18 cellular contexts compared by ENCODE assay signal in the genomic region with DNA sequence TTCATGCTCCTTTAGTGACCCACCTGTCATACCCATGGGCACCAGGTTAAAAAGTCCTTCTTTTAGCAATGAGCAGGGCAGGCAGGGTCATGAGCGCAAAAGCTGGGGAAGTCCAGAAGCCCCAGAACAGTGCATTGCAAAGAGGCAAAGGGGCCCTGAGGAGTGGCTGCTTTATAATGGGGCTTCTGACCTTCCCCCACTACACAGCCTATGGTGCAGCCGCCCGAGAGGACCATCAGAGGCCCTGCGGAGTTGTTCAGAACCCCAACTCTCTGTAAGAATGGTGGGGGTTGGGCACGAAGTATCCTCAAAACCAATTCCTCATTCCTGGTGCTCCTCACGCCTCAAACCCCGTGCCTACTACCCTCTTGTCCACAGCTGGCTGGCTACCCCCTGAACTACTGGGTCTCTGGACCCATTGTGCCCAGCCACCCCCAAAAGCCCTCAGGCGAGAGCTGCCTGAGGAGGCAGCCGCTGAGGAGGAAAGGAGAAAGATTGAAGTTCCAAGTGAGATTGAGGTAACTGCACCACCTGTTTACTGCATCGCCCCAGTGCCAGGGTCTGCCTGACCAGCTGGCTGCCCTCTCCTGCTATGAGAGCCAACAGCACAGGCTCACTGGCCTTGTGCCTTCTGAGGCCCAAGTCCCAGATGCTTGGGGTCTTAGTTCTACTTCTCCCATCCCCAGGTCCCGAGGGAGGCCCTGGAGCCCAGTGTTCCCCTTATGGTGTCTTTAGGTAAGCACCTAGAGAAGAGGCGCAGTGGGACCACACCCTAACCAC. TPM values are rescaled to one million over a fixed set of nuclear protein-coding genes. Genes with fewer than 3 reads are reported as not detected.
DNase-seq lines count a peak whose midpoint lies in the region; TF ChIP-seq lines count a peak whose summit lies in the region.
"Had no signal": no experiment of that assay in that cellular context is flagged by ENCODE, and none has a peak within 500 bp of the region (broad histone marks: within the 10 kb centered on the region; RNA-seq: fewer than 3 reads in every experiment).

No MANE protein-coding gene starts in this region.

- TF ChIP-seq CTCF in endothelial cell (IDR thresholded peaks at IDR 0.05; ENCODE audit: unreplicated experiment) (no peak), spleen (IDR thresholded peaks at IDR 0.05 in 8 of 11, conservative IDR thresholded peaks at IDR 0.05 in 3 of 11) (no peak), GM10266 (IDR thresholded peaks at IDR 0.05; ENCODE audit: control insufficient read depth, insufficient read depth, low read depth, missing control alignments) (no peak)

- H3K27ac Mint-ChIP-seq in endothelial cell (ENCODE audit: unreplicated experiment), result no peak overlapping the region

- peaks cover 9% of the 10 kb centered on the region for H3K27me3 Mint-ChIP-seq in endothelial cell (ENCODE audit: unreplicated experiment)

- no peak for TF ChIP-seq POLR2A in spleen (IDR thresholded peaks at IDR 0.05)

- peak overlapping the region; percentile 42 for H3K4me3 Mint-ChIP-seq in endothelial cell (ENCODE audit: unreplicated experiment)
- H3K4me3 Mint-ChIP-seq: activated CD8-positive, alpha-beta T cell treated with anti-CD3 and anti-CD28 coated beads, Interleukin-2, amount 10 ng/mL, durations not matched to agents 7 days and 5 days had no signal

- H3K36me3 Mint-ChIP-seq in endothelial cell (ENCODE audit: low read depth, unreplicated experiment), result peaks cover 32% of the 10 kb centered on the region

- no peaks in the 10 kb centered on the region for H3K4me1 ChIP-seq in spleen

- 90 to 94% (median 93%) methylated on average over 5 to 12 of the region's 12 CpGs for WGBS in spleen, 5 donors

- H3K9me3 ChIP-seq in spleen, result no peaks in the 10 kb centered on the region
- H3K9me3 ChIP-seq: esophagus squamous epithelium, psoas muscle, SJSA1, thyroid gland had no signal

- no peaks in the 10 kb centered on the region for H3K9me3 Mint-ChIP-seq in endothelial cell (ENCODE audit: unreplicated experiment)

- no peak overlapping the region for H3K4me3 ChIP-seq in spleen
- H3K4me3 ChIP-seq: esophagus squamous epithelium, psoas muscle, SJSA1, thyroid gland had no signal

- peaks cover 2 to 100% (median 80%) of the 10 kb centered on the region in 6 donors for H3K36me3 ChIP-seq in spleen

- intact Hi-C loops in spleen (cut with DNase I; ENCODE audit: low total_unique reads), result no loop called here

- no peaks in the 10 kb centered on the region for H3K27me3 ChIP-seq in spleen (replicated peaks in 1 of 7)
- H3K27me3 ChIP-seq: esophagus squamous epithelium, SJSA1, thyroid gland had no signal

- H3K4me1 Mint-ChIP-seq in endothelial cell (ENCODE audit: unreplicated experiment), result peaks cover 8% of the 10 kb centered on the region

- DNase-seq in DMS 273 (lab: John Stamatoyannopoulos, UW; ENCODE audit: unreplicated experiment) (peak; percentile 66), DMS 273 treated with DMSO at 0.1 percent for 48 hours (lab: John Stamatoyannopoulos, UW) (no peak), endothelial cell (ENCODE audit: low spot score) (no peak), spleen (peak; percentile 29), GM10266 (ENCODE audit: extremely low spot score) (no peak), H4 (ENCODE audit: low spot score) (no peak)
- DNase-seq: activated CD8-positive, alpha-beta T cell treated with anti-CD3 and anti-CD28 coated beads, Interleukin-2, amount 10 ng/mL, durations not matched to agents 7 days and 5 days; activated gamma-delta T cell; esophagus squamous epithelium; hypothalamus; KBM-7; left cardiac atrium; NCI-H1417; NCI-H2227 treated with DMSO at 0.1 percent for 48 hours; thyroid gland had no signal

- no peak overlapping the region for H3K27ac ChIP-seq in spleen
- H3K27ac ChIP-seq: 22Rv1 had no signal

RNA-seq across cellular contexts. Expression of gene REC8, which starts 6.7 kb away (rescaled TPM):
- total RNA-seq in endothelial cell (ENCODE audit: unreplicated experiment), result 31.8 TPM
- total RNA-seq in spleen, result 10 to 100 TPM; 23.5 to 51.6 (median 38.0) TPM
- 10 to 100 TPM; 23.6 to 48.0 (median 43.1) TPM for polyA plus RNA-seq in spleen
- 0.14 and 0.54 TPM in 2 replicates for total RNA-seq in H4 (2014; rRNA removed; shearing (Covaris generic))

RNA-seq across cellular contexts. Expression of gene IPO4, which starts 10.0 kb away (rescaled TPM):
- total RNA-seq in endothelial cell (ENCODE audit: unreplicated experiment), result 29.0 TPM
- total RNA-seq in spleen, result 10 to 100 TPM; 20.0 to 49.7 (median 29.9) TPM
- 10 to 100 TPM; 10.0 to 14.7 (median 10.4) TPM for polyA plus RNA-seq in spleen
- 42.7 and 49.3 TPM in 2 replicates for total RNA-seq in H4 (2014; rRNA removed; shearing (Covaris generic))

RNA-seq across cellular contexts. Expression of gene TM9SF1, which starts 16.7 kb away (rescaled TPM):
- total RNA-seq in endothelial cell (ENCODE audit: unreplicated experiment), result 41.8 TPM
- total RNA-seq in spleen, result 10 to 100 TPM; 30.4 to 53.6 (median 37.3) TPM
- 10 to 100 TPM in 1 of 3 donors, 1 to 10 TPM in 2; 4.7 to 12.7 (median 7.9) TPM for polyA plus RNA-seq in spleen
- total RNA-seq in H4 (2014; rRNA removed; shearing (Covaris generic)), result 96.0 and 96.4 TPM in 2 replicates

RNA-seq across cellular contexts. Expression of gene IRF9, which starts 17.5 kb away (rescaled TPM):
- total RNA-seq in endothelial cell (ENCODE audit: unreplicated experiment) (25.7 TPM), spleen (100 to 1,000 TPM; 122 to 265 (median 218) TPM)
- polyA plus RNA-seq in spleen, result 100 to 1,000 TPM in 2 of 3 donors, 10 to 100 TPM in 1; 85.8 to 166 (median 118) TPM
- total RNA-seq in H4 (2014; rRNA removed; shearing (Covaris generic)), result 75.0 and 84.3 TPM in 2 replicates

RNA-seq across cellular contexts. Expression of gene TSSK4, which starts 26.9 kb away (rescaled TPM):
- total RNA-seq in endothelial cell (ENCODE audit: unreplicated experiment), result not detected
- total RNA-seq in spleen, result 1 to 10 TPM in 1 of 7 donors, under 1 TPM in 4, not detected in 2; 0.44 to 1.4 (median 0.61) TPM
- polyA plus RNA-seq in spleen, result not detected
- total RNA-seq in H4 (2014; rRNA removed; shearing (Covaris generic)), result not detected in 2 replicates
- total RNA-seq: activated CD8-positive, alpha-beta T cell treated with anti-CD3 and anti-CD28 coated beads, Interleukin-2, amount 10 ng/mL, durations not matched to agents 7 days and 5 days; esophagus squamous epithelium; psoas muscle; SJSA1; thyroid gland had no signal

Comparison
In these comparisons a context has a peak if more than half of its experiments do, and no peak if none do; other contexts are left out.
1. DNase-seq: peak in DMS 273 (single experiment) and spleen (single experiment); none in DMS 273 treated with DMSO at 0.1 percent for 48 hours (single experiment), endothelial cell (single experiment), GM10266 (single experiment) and H4 (single experiment).
2. RNA of gene REC8, which starts 6.7 kb away (total RNA-seq): 23.5 to 51.6 TPM in spleen and 31.8 TPM in endothelial cell (single experiment); 0.14 to 0.54 TPM in H4; every median in the first group is over 10 times any median in the second.